Comparison of ENCODE assay signal across 8 cellular contexts in the genomic region with DNA sequence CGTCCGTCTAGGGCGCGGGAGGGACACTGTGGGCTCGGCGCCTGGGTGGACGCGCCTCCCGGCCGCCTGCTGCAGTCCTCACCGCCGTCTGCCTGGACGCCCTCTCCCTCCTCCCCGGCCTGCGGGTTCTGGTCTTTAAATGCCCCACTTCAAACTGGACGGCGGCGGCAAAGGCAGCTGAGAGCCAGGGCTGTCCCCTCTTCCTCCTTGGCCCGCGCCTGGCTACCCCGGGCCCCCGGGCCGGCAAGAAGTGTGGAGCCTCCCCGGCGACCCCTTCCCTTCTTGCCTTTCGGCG. TPM values are rescaled to one million over a fixed set of nuclear protein-coding genes. Genes with fewer than 3 reads are reported as not detected.
DNase-seq lines count a peak whose midpoint lies in the region; ATAC-seq lines count a peak whose summit lies in the region.

No MANE protein-coding gene starts in this region.

- H3K36me3 ChIP-seq in CD4-positive, CD25-positive, alpha-beta regulatory T cell (ENCODE audit: control insufficient read depth, insufficient read depth, low read length): peaks cover 11% of the 10 kb centered on the region

- H3K36me3 Mint-ChIP-seq in CD4-positive, CD25-positive, alpha-beta regulatory T cell: peaks cover 23% of the 10 kb centered on the region
- peaks cover 35% of the 10 kb centered on the region for H3K36me3 Mint-ChIP-seq in T-helper 2 cell treated with Interferon-gamma antibody and Interleukin-4, amounts not matched to agents 5 μg/mL and 100 μg/mL, for 36 hours (ENCODE audit: low read depth)
- H3K36me3 Mint-ChIP-seq in stimulated activated memory B cell treated with anti-CD40 and anti-IgM and Interleukin-4, amounts not matched to agents 10 μg/mL and 1 μg/mL and 100 μg/mL, for 72 hours: no peaks in the 10 kb centered on the region

- peaks cover 44% of the 10 kb centered on the region for H3K4me1 ChIP-seq in CD4-positive, CD25-positive, alpha-beta regulatory T cell (ENCODE audit: control insufficient read depth, insufficient read depth, low read length, poor library complexity, severe bottlenecking)

- H3K4me1 Mint-ChIP-seq in CD4-positive, CD25-positive, alpha-beta regulatory T cell: peaks cover 29 to 71% (median 50%) of the 10 kb centered on the region in 4 donors
- peaks cover 36% of the 10 kb centered on the region for H3K4me1 Mint-ChIP-seq in T-helper 2 cell treated with Interferon-gamma antibody and Interleukin-4, amounts not matched to agents 5 μg/mL and 100 μg/mL, for 36 hours (ENCODE audit: low read depth)
- peaks cover 30% of the 10 kb centered on the region for H3K4me1 Mint-ChIP-seq in stimulated activated memory B cell treated with anti-CD40 and anti-IgM and Interleukin-4, amounts not matched to agents 10 μg/mL and 1 μg/mL and 100 μg/mL, for 72 hours

- no peaks in the 10 kb centered on the region for H3K27me3 Mint-ChIP-seq in CD4-positive, CD25-positive, alpha-beta regulatory T cell
- H3K27me3 Mint-ChIP-seq in T-helper 2 cell treated with Interferon-gamma antibody and Interleukin-4, amounts not matched to agents 5 μg/mL and 100 μg/mL, for 36 hours (ENCODE audit: low read depth): no peaks in the 10 kb centered on the region
- no peaks in the 10 kb centered on the region for H3K27me3 Mint-ChIP-seq in stimulated activated memory B cell treated with anti-CD40 and anti-IgM and Interleukin-4, amounts not matched to agents 10 μg/mL and 1 μg/mL and 100 μg/mL, for 72 hours

- no peaks in the 10 kb centered on the region for H3K9me3 ChIP-seq in CD4-positive, CD25-positive, alpha-beta regulatory T cell (ENCODE audit: control insufficient read depth in 2 of 2, low read length in 2 of 2)

- H3K27me3 ChIP-seq in CD4-positive, CD25-positive, alpha-beta regulatory T cell (ENCODE audit: control insufficient read depth, insufficient read depth, low read length): no peaks in the 10 kb centered on the region
- no peaks in the 10 kb centered on the region for H3K27me3 ChIP-seq in layer of hippocampus (ENCODE audit: control insufficient read depth, insufficient read depth, low read length)

- H3K27ac ChIP-seq in CD4-positive, CD25-positive, alpha-beta regulatory T cell (ENCODE audit: insufficient read depth, low read length, poor library complexity, severe bottlenecking): peak overlapping the region; percentile 72
- peak overlapping the region; percentile 94 for H3K27ac ChIP-seq in cingulate gyrus (ENCODE audit: low read depth, low read length)
- H3K27ac ChIP-seq in layer of hippocampus (ENCODE audit: low read depth, low read length): peak overlapping the region; percentile 90

- H3K4me3 Mint-ChIP-seq in CD4-positive, CD25-positive, alpha-beta regulatory T cell: peak overlapping the region; percentile 94 to 100 (median 96)
- peak overlapping the region; percentile 98 for H3K4me3 Mint-ChIP-seq in T-helper 2 cell treated with Interferon-gamma antibody and Interleukin-4, amounts not matched to agents 5 μg/mL and 100 μg/mL, for 36 hours
- peak overlapping the region; percentile 93 for H3K4me3 Mint-ChIP-seq in stimulated activated memory B cell treated with anti-CD40 and anti-IgM and Interleukin-4, amounts not matched to agents 10 μg/mL and 1 μg/mL and 100 μg/mL, for 72 hours

- peaks cover 0 to 2% (median 0%) of the 10 kb centered on the region in 7 donors for H3K9me3 Mint-ChIP-seq in CD4-positive, CD25-positive, alpha-beta regulatory T cell
- H3K9me3 Mint-ChIP-seq in T-helper 2 cell treated with Interferon-gamma antibody and Interleukin-4, amounts not matched to agents 5 μg/mL and 100 μg/mL, for 36 hours: no peaks in the 10 kb centered on the region
- no peaks in the 10 kb centered on the region for H3K9me3 Mint-ChIP-seq in stimulated activated memory B cell treated with anti-CD40 and anti-IgM and Interleukin-4, amounts not matched to agents 10 μg/mL and 1 μg/mL and 100 μg/mL, for 72 hours

- no peak for DNase-seq in CD4-positive, CD25-positive, alpha-beta regulatory T cell
- DNase-seq in GM19238 (ENCODE audit: insufficient read length, low spot score): peak; percentile 12
- no peak for DNase-seq in T-helper 2 cell treated with Interferon-gamma antibody and Interleukin-4, amounts not matched to agents 5 μg/mL and 100 μg/mL, for 36 hours (ENCODE audit: low spot score)
- DNase-seq in NCI-H446 treated with DMSO at 0.1 percent for 48 hours (lab: John Stamatoyannopoulos, UW): no peak

- H3K27ac Mint-ChIP-seq in CD4-positive, CD25-positive, alpha-beta regulatory T cell: peak overlapping the region; percentile 98
- H3K27ac Mint-ChIP-seq in T-helper 2 cell treated with Interferon-gamma antibody and Interleukin-4, amounts not matched to agents 5 μg/mL and 100 μg/mL, for 36 hours: peak overlapping the region; percentile 93
- H3K27ac Mint-ChIP-seq in stimulated activated memory B cell treated with anti-CD40 and anti-IgM and Interleukin-4, amounts not matched to agents 10 μg/mL and 1 μg/mL and 100 μg/mL, for 72 hours: peak overlapping the region; percentile 90

- peak overlapping the region; percentile 97 for H3K4me3 ChIP-seq in CD4-positive, CD25-positive, alpha-beta regulatory T cell (ENCODE audit: low read depth, low read length)

- ATAC-seq in CD4-positive, CD25-positive, alpha-beta regulatory T cell (ENCODE audit: low read depth in 2 of 2): peak in 1 of 2 donors; percentile 1
- ATAC-seq in HG03432 (IDR thresholded peaks at IDR 0.05; ENCODE audit: unreplicated experiment): peak; percentile 4
- peak; percentile 44 for ATAC-seq in stimulated activated memory B cell treated with anti-CD40 and anti-IgM and Interleukin-4, amounts not matched to agents 10 μg/mL and 1 μg/mL and 100 μg/mL, for 72 hours

RNA-seq across cellular contexts. Expression of a gene that starts 0.4 kb away (rescaled TPM):
- total RNA-seq in CD4-positive, CD25-positive, alpha-beta regulatory T cell: 83.1 TPM
- 10 to 100 TPM; 23.9 to 36.4 (median 29.9) TPM for polyA plus RNA-seq in CD4-positive, CD25-positive, alpha-beta regulatory T cell
